8 cellular contexts compared by ENCODE assay signal in the genomic region with DNA sequence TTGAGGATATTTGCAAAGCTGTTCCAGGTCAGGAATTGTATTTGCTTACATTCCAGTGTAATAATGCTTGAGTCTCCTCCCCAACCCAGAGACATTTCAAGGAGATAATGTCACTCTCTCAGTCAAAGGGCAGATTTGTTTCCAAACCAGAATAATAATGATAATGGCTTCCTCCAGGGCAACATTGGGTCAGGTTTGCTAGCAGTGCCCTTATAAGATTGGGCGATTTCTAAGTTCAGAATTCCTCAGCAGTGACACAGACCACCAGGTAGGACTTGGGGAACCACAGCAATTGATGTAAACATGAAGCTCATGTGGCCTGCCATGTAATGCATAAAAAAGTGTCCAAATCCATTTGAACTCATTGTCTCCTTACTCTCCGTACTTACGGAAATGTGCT.
"Had no signal": no experiment of that assay in that cellular context is flagged by ENCODE, and none has a peak within 500 bp of the region (broad histone marks: within the 10 kb centered on the region; RNA-seq: fewer than 3 reads in every experiment).

No MANE protein-coding gene starts in this region.

- H3K9me3 ChIP-seq: HAP-1 had no signal

- DNase-seq: H7, HFFc6, IMR-90, KG1 had no signal

- H2AFZ ChIP-seq: GM23338 had no signal

- FAIRE-seq: HTR-8/SVneo, K562 had no signal

- H3K4me2 ChIP-seq: GM23338 had no signal

- H3K4me1 ChIP-seq: HAP-1 had no signal

- H3K36me3 ChIP-seq: HAP-1 had no signal

- H3K4me3 ChIP-seq: GM23338, HAP-1, K562 had no signal
